Comparison of ENCODE assay signal across 17 cellular contexts in the genomic region with DNA sequence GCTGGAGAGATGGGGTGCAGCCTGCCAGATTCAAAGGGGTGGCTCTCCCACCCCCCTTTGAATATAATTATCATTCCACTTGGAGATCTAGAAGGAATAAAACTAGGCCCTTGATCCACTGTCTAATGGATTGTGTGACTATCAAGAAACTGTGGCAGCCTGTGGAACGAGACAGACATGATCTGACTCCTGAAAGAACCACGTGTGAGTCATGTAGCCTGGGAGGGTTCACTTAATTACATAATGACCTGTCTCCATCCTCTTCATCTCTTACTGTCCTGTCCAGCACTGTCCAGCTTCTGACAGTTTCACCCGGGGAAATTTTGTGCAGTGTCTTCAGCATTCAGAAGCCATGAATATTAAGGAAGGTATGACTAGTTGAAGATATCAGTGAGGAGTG. TPM values are rescaled to one million over a fixed set of nuclear protein-coding genes. Genes with fewer than 3 reads are reported as not detected.
"Had no signal": no experiment of that assay in that cellular context is flagged by ENCODE, and none has a peak within 500 bp of the region (broad histone marks: within the 10 kb centered on the region; RNA-seq: fewer than 3 reads in every experiment).

No MANE protein-coding gene starts in this region.

- H3K4me1 ChIP-seq: body of pancreas, esophagus muscularis mucosa, left lung, uterus had no signal

- H3K27ac ChIP-seq: body of pancreas, esophagus muscularis mucosa, left lung, stomach, thoracic aorta, uterus had no signal

- DNase-seq: activated CD4-positive, alpha-beta T cell treated with anti-CD3 and anti-CD28 coated beads, Interleukin-2, amount 50 U/mL, for 1 hour; activated naive CD4-positive, alpha-beta T cell treated with anti-CD3 and anti-CD28 coated beads for 36 hours; activated T-cell treated with anti-CD3 and anti-CD28 coated beads for 4 hours; body of pancreas; cerebellar nuclear complex; foreskin melanocyte; heart left ventricle; left lung; stimulated activated CD4-positive, alpha-beta T cell treated with anti-CD3 and anti-CD28 coated beads, Interleukin-4, amount 100 ng/mL, for 24 hours; stomach; uterus had no signal

- ATAC-seq: activated T-helper 17 cell treated with anti-CD3 and anti-CD28 coated beads, Interleukin-2, amount 50 U/mL, for 72 hours; body of pancreas; left lung had no signal

- H3K27me3 ChIP-seq: body of pancreas, esophagus muscularis mucosa, heart left ventricle, left lung, stomach, uterus had no signal

RNA-seq across cellular contexts. Expression of a gene that starts 43.4 kb away (rescaled TPM):
- total RNA-seq: activated CD8-positive, alpha-beta memory T cell treated with anti-CD3 and anti-CD28 coated beads for 36 hours; activated naive CD4-positive, alpha-beta T cell treated with anti-CD3 and anti-CD28 coated beads for 36 hours; activated T-helper 17 cell treated with anti-CD3 and anti-CD28 coated beads, Interleukin-2, amount 50 U/mL, for 72 hours; natural killer cell treated with Interleukin-12 subunit alpha and Interleukin-12 subunit beta and Interleukin-15 and Interleukin-18, amount 100 ng/mL, for 72 hours; T-helper 2 cell treated with Interferon-gamma antibody and Interleukin-4, amounts not matched to agents 100 ng/mL and 5 ng/mL, for 36 hours had no signal
